In genomic region chr22:23210428-23211170, GRCh38 we compare ENCODE assay signal across 15 cellular contexts.
"Had no signal": no experiment of that assay in that cellular context is flagged by ENCODE, and none has a peak within 500 bp of the region (broad histone marks: within the 10 kb centered on the region; RNA-seq: fewer than 3 reads in every experiment).

No MANE protein-coding gene starts in this region.

- H3K9me3 Mint-ChIP-seq: activated B cell treated with CpG ODN at 0.5 μM for 24 hours; activated CD4-positive, alpha-beta T cell treated with anti-CD3 and anti-CD28 coated beads, Interleukin-2, amount 10 ng/mL, durations not matched to agents 7 days and 5 days; activated T-cell treated with anti-CD3 and anti-CD28 coated beads, Interleukin-2, amount 50 U/mL, for 4 hours; endodermal cell; naive B cell had no signal

- DNase-seq: activated B cell treated with CpG ODN at 0.5 μM for 24 hours; activated CD4-positive, alpha-beta T cell treated with anti-CD3 and anti-CD28 coated beads, Interleukin-2, amount 10 ng/mL, durations not matched to agents 7 days and 5 days; activated gamma-delta T cell treated with Interleukin-2 at 50 U/mL for 16 hours; activated T-cell treated with anti-CD3 and anti-CD28 coated beads, Interleukin-2, amount 50 U/mL, for 4 hours; central memory CD4-positive, alpha-beta T cell; endodermal cell; left cardiac atrium; midbrain; naive B cell; nucleus accumbens; SK-N-SH; small intestine; tibial artery had no signal

- H3K36me3 ChIP-seq: right atrium auricular region had no signal

- H3K4me3 Mint-ChIP-seq: activated B cell treated with CpG ODN at 0.5 μM for 24 hours; activated CD4-positive, alpha-beta T cell treated with anti-CD3 and anti-CD28 coated beads, Interleukin-2, amount 10 ng/mL, durations not matched to agents 7 days and 5 days; activated T-cell treated with anti-CD3 and anti-CD28 coated beads, Interleukin-2, amount 50 U/mL, for 4 hours; endodermal cell had no signal

- H3K27ac Mint-ChIP-seq: activated B cell treated with CpG ODN at 0.5 μM for 24 hours; activated CD4-positive, alpha-beta T cell treated with anti-CD3 and anti-CD28 coated beads, Interleukin-2, amount 10 ng/mL, durations not matched to agents 7 days and 5 days; endodermal cell had no signal

- H3K4me3 ChIP-seq: lung, right atrium auricular region, tibial artery had no signal

- H3K9me3 ChIP-seq: right atrium auricular region, SK-N-SH, tibial artery had no signal

- H3K27ac ChIP-seq: right atrium auricular region, tibial artery had no signal

- H3K27me3 Mint-ChIP-seq: activated CD4-positive, alpha-beta T cell treated with anti-CD3 and anti-CD28 coated beads, Interleukin-2, amount 10 ng/mL, durations not matched to agents 7 days and 5 days; naive B cell had no signal

- ATAC-seq: activated T-cell treated with anti-CD3 and anti-CD28 coated beads, Interleukin-2, amount 50 U/mL, for 4 hours; left cardiac atrium had no signal
